Comparison of ENCODE assay signal across 24 cellular contexts in the genomic region with DNA sequence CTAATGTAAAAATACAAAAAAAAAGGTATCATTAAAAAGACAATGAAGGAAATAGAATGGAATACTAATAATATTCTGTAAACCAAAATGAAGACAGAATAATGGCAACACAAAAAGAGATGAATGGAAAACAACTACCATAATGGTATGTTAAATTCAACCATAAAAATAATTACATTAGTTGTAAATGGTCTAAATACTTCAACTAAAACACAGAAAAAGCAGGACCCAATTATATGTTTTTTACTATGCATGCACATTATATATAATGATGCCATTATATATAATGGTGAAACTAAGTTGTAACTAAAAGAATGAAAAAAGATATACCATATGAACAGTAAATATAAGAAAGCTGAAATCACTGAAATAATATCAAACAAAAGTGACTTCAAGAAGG.
DNase-seq lines count a peak whose midpoint lies in the region; ATAC-seq, FAIRE-seq and TF ChIP-seq lines count a peak whose summit lies in the region.
"Had no signal": no experiment of that assay in that cellular context is flagged by ENCODE, and none has a peak within 500 bp of the region (broad histone marks: within the 10 kb centered on the region; RNA-seq: fewer than 3 reads in every experiment).

No MANE protein-coding gene starts in this region.

- intact Hi-C loops in kidney (cut with DNase I): no loop called here

- no peak overlapping the region for H3K4me3 ChIP-seq in kidney (ENCODE audit: low read length in 2 of 2)
- H3K4me3 ChIP-seq in MM.1S (ENCODE audit: low read length): no peak overlapping the region
- H3K4me3 ChIP-seq: BLaER1, GM23248 had no signal

- H3K4me2 ChIP-seq in MM.1S (ENCODE audit: low read depth, low read length): no peak overlapping the region
- H3K4me2 ChIP-seq: BLaER1 had no signal

- DNase-seq in kidney (no peak), MM.1S (no peak), midbrain (lab: John Stamatoyannopoulos, UW) (no peak)
- DNase-seq: Caco-2; CD4-positive, CD25-positive, alpha-beta regulatory T cell; CD8-positive, alpha-beta T cell; DMS153; DND-41; GDM1; GM23248; H7; HCEC 1CT had no signal

- H3K27me3 ChIP-seq in MM.1S (replicated peaks; ENCODE audit: insufficient read depth, low read length): no peaks in the 10 kb centered on the region
- H3K27me3 ChIP-seq: BLaER1 had no signal

- no peaks in the 10 kb centered on the region for H3F3A ChIP-seq in MM.1S (ENCODE audit: insufficient read depth, low read length)

- ATAC-seq in GM19455 (IDR thresholded peaks at IDR 0.05; ENCODE audit: unreplicated experiment): no peak
- ATAC-seq in GM21576 (IDR thresholded peaks at IDR 0.05; ENCODE audit: unreplicated experiment): no peak
- ATAC-seq: CD8-positive, alpha-beta T cell had no signal

- no peaks in the 10 kb centered on the region for H4K20me1 ChIP-seq in MM.1S (ENCODE audit: insufficient read depth, low read length)
- H4K20me1 ChIP-seq: BLaER1 had no signal

- H3K36me3 ChIP-seq in kidney (ENCODE audit: control insufficient read depth in 1 of 2, insufficient read depth in 2 of 2, low read length in 2 of 2) (peaks cover 5 to 30% of the 10 kb centered on the region in 2 donors), MM.1S (replicated peaks; ENCODE audit: insufficient read depth, low read length) (no peaks in the 10 kb centered on the region)
- H3K36me3 ChIP-seq: BLaER1 had no signal

- H3K27ac ChIP-seq in kidney (ENCODE audit: low read depth in 2 of 2, low read length in 2 of 2) (no peak overlapping the region), MM.1S (ENCODE audit: low read length) (no peak overlapping the region)
- H3K27ac ChIP-seq: 22Rv1, BLaER1, C4-2B, GM23248 had no signal

- H3K79me2 ChIP-seq in MM.1S (ENCODE audit: low read length): no peaks in the 10 kb centered on the region

- H3K4me1 ChIP-seq in kidney (ENCODE audit: control insufficient read depth in 1 of 2, insufficient read depth in 1 of 2, low read depth in 1 of 2, low read length in 2 of 2): no peaks in the 10 kb centered on the region
- no peaks in the 10 kb centered on the region for H3K4me1 ChIP-seq in MM.1S (ENCODE audit: low read length)
- H3K4me1 ChIP-seq: BLaER1, Caco-2 had no signal

- H3K9me3 ChIP-seq in kidney (ENCODE audit: control insufficient read depth in 1 of 2, low read length in 2 of 2) (no peaks in the 10 kb centered on the region), MM.1S (replicated peaks; ENCODE audit: insufficient read depth, low read length) (no peaks in the 10 kb centered on the region)

- H3K9me2 ChIP-seq in MM.1S (replicated peaks; ENCODE audit: insufficient read depth, low read length): no peaks in the 10 kb centered on the region

- FAIRE-seq in G401.6 (lab: Jason Lieb, UNC) (peak; percentile 66), TTC549 (lab: Jason Lieb, UNC) (peak; percentile 73), endometrium (lab: Jason Lieb, UNC) (peak; percentile 35), kidney (lab: Jason Lieb, UNC) (peak; percentile 76)
- FAIRE-seq: A204.1, GM12891, GM18507, H1 had no signal

- no peak overlapping the region for H2AFZ ChIP-seq in MM.1S (ENCODE audit: low read length)
- H2AFZ ChIP-seq: GM23248 had no signal

- H3K9ac ChIP-seq in kidney (ENCODE audit: low read length in 2 of 2) (no peak overlapping the region), MM.1S (ENCODE audit: low read length) (no peak overlapping the region)
- H3K9ac ChIP-seq: BLaER1, GM23248 had no signal

- TF ChIP-seq CTCF in kidney (IDR thresholded peaks at IDR 0.05; ENCODE audit: borderline replicate concordance, extremely low read depth, insufficient read depth) (no peak), MM.1S (IDR thresholded peaks at IDR 0.05; ENCODE audit: low read length) (no peak)
